13 cellular contexts compared by ENCODE assay signal in genomic region chr13:50026788-50027473, GRCh38. TPM values are rescaled to one million over a fixed set of nuclear protein-coding genes. Genes with fewer than 3 reads are reported as not detected.
DNase-seq lines count a peak whose midpoint lies in the region; ATAC-seq lines count a peak whose summit lies in the region.
"Had no signal": no experiment of that assay in that cellular context is flagged by ENCODE, and none has a peak within 500 bp of the region (broad histone marks: within the 10 kb centered on the region; RNA-seq: fewer than 3 reads in every experiment).

No MANE protein-coding gene starts in this region.

- DNase-seq in left lobe of liver (ENCODE audit: low spot score), result no peak
- DNase-seq in NCI-H526 (lab: John Stamatoyannopoulos, UW), result no peak
- no peak for DNase-seq in NCI-H2196 treated with DMSO at 0.1 percent for 48 hours (lab: John Stamatoyannopoulos, UW; ENCODE audit: unreplicated experiment)
- no peak for DNase-seq in COLO829 (ENCODE audit: low spot score)
- DNase-seq in NCI-H146 treated with DMSO at 0.1 percent for 48 hours (lab: John Stamatoyannopoulos, UW; ENCODE audit: unreplicated experiment), result no peak
- DNase-seq: activated naive CD8-positive, alpha-beta T cell treated with anti-CD3 and anti-CD28 coated beads, Interleukin-2, amount 10 ng/mL, durations not matched to agents 7 days and 5 days; DMS53; kidney glomerular epithelial cell; NCI-H524 treated with DMSO at 0.1 percent for 48 hours; retina had no signal

- peak; percentile 95 for ATAC-seq in GM18861 (IDR thresholded peaks at IDR 0.05; ENCODE audit: unreplicated experiment)
- peak; percentile 99 for ATAC-seq in GM21576 (IDR thresholded peaks at IDR 0.05; ENCODE audit: unreplicated experiment)
- ATAC-seq in HG03196 (IDR thresholded peaks at IDR 0.05; ENCODE audit: unreplicated experiment), result peak; percentile 98
- peak; percentile 90 for ATAC-seq in left lobe of liver

RNA-seq across cellular contexts. Expression of gene KCNRG, which starts 11.7 kb away (rescaled TPM):
- total RNA-seq in left lobe of liver, result not detected

RNA-seq across cellular contexts. Expression of gene TRIM13, which starts 30.1 kb away (rescaled TPM):
- 5.9 TPM for total RNA-seq in left lobe of liver
